Comparison of ENCODE assay signal across 21 cellular contexts in the genomic region with DNA sequence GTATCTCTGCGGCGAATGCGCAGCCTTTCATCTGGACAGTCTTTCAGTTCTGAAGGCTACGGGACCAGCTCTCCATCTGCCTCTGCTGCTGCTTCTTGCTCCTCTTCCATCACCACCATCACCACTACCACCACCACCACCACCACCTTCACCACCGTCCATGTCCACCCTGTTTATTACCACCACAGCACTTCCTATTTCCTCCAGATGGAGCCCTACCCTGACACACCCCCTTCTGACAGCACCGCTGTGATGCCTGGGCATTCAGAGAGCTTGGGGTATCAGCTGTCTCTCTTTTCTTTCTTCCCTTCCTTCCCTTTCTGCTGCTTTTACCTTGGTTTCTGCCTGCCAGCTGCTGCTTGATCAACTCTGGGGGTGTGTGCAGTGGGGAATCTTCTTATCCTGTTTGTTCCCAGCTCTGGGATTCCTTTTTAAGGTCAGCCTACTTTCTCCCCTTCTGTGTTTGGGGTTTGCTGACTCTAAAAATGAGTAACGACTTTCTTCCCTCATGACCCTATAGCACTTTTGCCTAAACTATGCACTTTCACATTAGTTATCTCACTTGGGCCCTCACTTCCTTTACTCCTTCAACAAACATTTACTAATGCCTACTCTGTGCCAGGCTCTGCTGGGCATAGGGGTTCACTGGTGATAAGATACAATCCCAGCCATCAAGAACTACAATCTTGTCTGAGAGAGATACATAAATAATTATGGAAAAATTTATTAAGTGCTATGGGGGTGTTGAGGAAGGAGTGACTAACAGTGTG. TPM values are rescaled to one million over a fixed set of nuclear protein-coding genes. Genes with fewer than 3 reads are reported as not detected.
A peak's percentile ranks its signal among the peaks of the same experiment; 100 is the strongest.
DNase-seq lines count a peak whose midpoint lies in the region; ATAC-seq and TF ChIP-seq lines count a peak whose summit lies in the region.
"Had no signal": no experiment of that assay in that cellular context is flagged by ENCODE, and none has a peak within 500 bp of the region (broad histone marks: within the 10 kb centered on the region; RNA-seq: fewer than 3 reads in every experiment).

No MANE protein-coding gene starts in this region.

- POLR2A ChIA-PET in activated CD4-positive, alpha-beta T cell treated with anti-CD3 and anti-CD28 coated beads for 36 hours (lab: Charles Lee) = no interaction called here
- POLR2A ChIA-PET in HEK293 (lab: Yijun Ruan, JAX) = no interaction called here

- peaks cover 45% of the 10 kb centered on the region for H3K36me3 Mint-ChIP-seq in activated CD4-positive, alpha-beta T cell treated with anti-CD3 and anti-CD28 coated beads for 36 hours (ENCODE audit: low read depth)
- peaks cover 49% of the 10 kb centered on the region for H3K36me3 Mint-ChIP-seq in activated T-helper 1 cell treated with anti-CD3 and anti-CD28 coated beads, Interleukin-12 subunit alpha, Interleukin-12 subunit beta, Interleukin-2, Interleukin-4 antibody, amounts not matched to agents 30 ng/mL and 10 ng/mL and 1 ng/mL, durations not matched to agents 14 hours and 24 hours and 36 hours (ENCODE audit: low read depth)
- H3K36me3 Mint-ChIP-seq in naive B cell = peaks cover 16 to 45% of the 10 kb centered on the region in 2 donors

- no peaks in the 10 kb centered on the region for H3K4me1 ChIP-seq in HEK293 (ENCODE audit: control insufficient read depth, insufficient read depth, low read length)
- H3K4me1 ChIP-seq: body of pancreas, transverse colon had no signal

- intact Hi-C loops in activated CD4-positive, alpha-beta T cell treated with anti-CD3 and anti-CD28 coated beads for 36 hours (cut with DNase I, micrococcal nuclease) = no loop called here
- intact Hi-C loops in activated T-helper 1 cell treated with anti-CD3 and anti-CD28 coated beads, Interleukin-12 subunit alpha, Interleukin-12 subunit beta, Interleukin-2, Interleukin-4 antibody, amounts not matched to agents 30 ng/mL and 10 ng/mL and 1 ng/mL, durations not matched to agents 14 hours and 24 hours and 36 hours (cut with micrococcal nuclease) = no loop called here

- H3K27ac Mint-ChIP-seq in activated CD4-positive, alpha-beta T cell treated with anti-CD3 and anti-CD28 coated beads for 36 hours = peak overlapping the region; percentile 64
- peak overlapping the region; percentile 45 for H3K27ac Mint-ChIP-seq in activated T-helper 1 cell treated with anti-CD3 and anti-CD28 coated beads, Interleukin-12 subunit alpha, Interleukin-12 subunit beta, Interleukin-2, Interleukin-4 antibody, amounts not matched to agents 30 ng/mL and 10 ng/mL and 1 ng/mL, durations not matched to agents 14 hours and 24 hours and 36 hours
- peak overlapping the region in 4 of 6 donors; percentile 22 to 74 (median 68) for H3K27ac Mint-ChIP-seq in naive B cell
- H3K27ac Mint-ChIP-seq: mesothelial cell of epicardium had no signal

- H3K4me3 Mint-ChIP-seq in activated CD4-positive, alpha-beta T cell treated with anti-CD3 and anti-CD28 coated beads for 36 hours = no peak overlapping the region
- no peak overlapping the region for H3K4me3 Mint-ChIP-seq in activated T-helper 1 cell treated with anti-CD3 and anti-CD28 coated beads, Interleukin-12 subunit alpha, Interleukin-12 subunit beta, Interleukin-2, Interleukin-4 antibody, amounts not matched to agents 30 ng/mL and 10 ng/mL and 1 ng/mL, durations not matched to agents 14 hours and 24 hours and 36 hours
- H3K4me3 Mint-ChIP-seq in naive B cell = peak overlapping the region in 2 of 8 donors; percentile 46 to 66
- H3K4me3 Mint-ChIP-seq: mesothelial cell of epicardium had no signal

- no peak overlapping the region for H3K27ac ChIP-seq in HEK293 (ENCODE audit: extremely low read depth, low read depth, low read length)
- H3K27ac ChIP-seq: BLaER1 treated with 17β-estradiol and CSF1 and Interleukin-3, amounts not matched to agents 10 nM and 100 nM; body of pancreas; transverse colon had no signal

- no peak for TF ChIP-seq CTCF in HEK293 (tag by site-specific recombination; IDR thresholded peaks at IDR 0.05)

- no peaks in the 10 kb centered on the region for H3K27me3 Mint-ChIP-seq in activated CD4-positive, alpha-beta T cell treated with anti-CD3 and anti-CD28 coated beads for 36 hours
- H3K27me3 Mint-ChIP-seq in activated T-helper 1 cell treated with anti-CD3 and anti-CD28 coated beads, Interleukin-12 subunit alpha, Interleukin-12 subunit beta, Interleukin-2, Interleukin-4 antibody, amounts not matched to agents 30 ng/mL and 10 ng/mL and 1 ng/mL, durations not matched to agents 14 hours and 24 hours and 36 hours (ENCODE audit: insufficient read depth) = no peaks in the 10 kb centered on the region
- H3K27me3 Mint-ChIP-seq in naive B cell = no peaks in the 10 kb centered on the region

- DNase-seq in activated CD4-positive, alpha-beta T cell treated with anti-CD3 and anti-CD28 coated beads for 36 hours = no peak
- no peak for DNase-seq in activated CD4-positive, alpha-beta T cell treated with anti-CD3 and anti-CD28 coated beads for 48 hours
- DNase-seq in activated T-helper 1 cell treated with anti-CD3 and anti-CD28 coated beads, Interleukin-12 subunit alpha, Interleukin-12 subunit beta, Interleukin-2, Interleukin-4 antibody, amounts not matched to agents 30 ng/mL and 10 ng/mL and 1 ng/mL, durations not matched to agents 14 hours and 24 hours and 36 hours (ENCODE audit: low spot score) = no peak
- no peak for DNase-seq in naive B cell
- DNase-seq in occipital lobe (lab: John Stamatoyannopoulos, UW) = no peak
- no peak for DNase-seq in SKM-1 treated with dmso at 0.1 percent for 144 hours (lab: John Stamatoyannopoulos, UW; ENCODE audit: unreplicated experiment)
- DNase-seq: activated CD4-positive, alpha-beta T cell treated with anti-CD3 and anti-CD28 coated beads, Interleukin-2, amount 50 U/mL, for 4 hours; activated effector memory CD4-positive, alpha-beta T cell treated with anti-CD3 and anti-CD28 coated beads, Interleukin-2, amount 50 U/mL, for 16 hours; body of pancreas; cortex of kidney; DMS153; foreskin melanocyte; NCI-H1436; NCI-H748 treated with DMSO at 0.1 percent for 48 hours; right cardiac atrium; SIG-M5; transverse colon had no signal

- H3K9me3 ChIP-seq in HEK293 (ENCODE audit: control insufficient read depth, insufficient read depth, low read depth, low read length) = no peaks in the 10 kb centered on the region
- H3K9me3 ChIP-seq: BLaER1 treated with 17β-estradiol and CSF1 and Interleukin-3, amounts not matched to agents 10 nM and 100 nM; body of pancreas; transverse colon had no signal

- H3K4me1 Mint-ChIP-seq in activated CD4-positive, alpha-beta T cell treated with anti-CD3 and anti-CD28 coated beads for 36 hours = peaks cover 40% of the 10 kb centered on the region
- H3K4me1 Mint-ChIP-seq in activated T-helper 1 cell treated with anti-CD3 and anti-CD28 coated beads, Interleukin-12 subunit alpha, Interleukin-12 subunit beta, Interleukin-2, Interleukin-4 antibody, amounts not matched to agents 30 ng/mL and 10 ng/mL and 1 ng/mL, durations not matched to agents 14 hours and 24 hours and 36 hours (ENCODE audit: low read depth) = peaks cover 52% of the 10 kb centered on the region
- H3K4me1 Mint-ChIP-seq in naive B cell = peaks cover 8 to 33% (median 21%) of the 10 kb centered on the region in 3 donors

- no peak overlapping the region for H3K4me3 ChIP-seq in HEK293 (ENCODE audit: low read depth, low read length)
- H3K4me3 ChIP-seq: BLaER1 treated with 17β-estradiol and CSF1 and Interleukin-3, amounts not matched to agents 10 nM and 100 nM; body of pancreas; transverse colon had no signal

- ATAC-seq in activated CD4-positive, alpha-beta T cell treated with anti-CD3 and anti-CD28 coated beads for 36 hours = peak; percentile 23
- ATAC-seq in naive B cell (ENCODE audit: low read depth in 2 of 2) (no peak), GM18858 (IDR thresholded peaks at IDR 0.05; ENCODE audit: unreplicated experiment) (no peak)
- ATAC-seq: body of pancreas, right cardiac atrium had no signal

- no peaks in the 10 kb centered on the region for H3K9me3 Mint-ChIP-seq in activated CD4-positive, alpha-beta T cell treated with anti-CD3 and anti-CD28 coated beads for 36 hours (ENCODE audit: low read depth)
- H3K9me3 Mint-ChIP-seq in activated T-helper 1 cell treated with anti-CD3 and anti-CD28 coated beads, Interleukin-12 subunit alpha, Interleukin-12 subunit beta, Interleukin-2, Interleukin-4 antibody, amounts not matched to agents 30 ng/mL and 10 ng/mL and 1 ng/mL, durations not matched to agents 14 hours and 24 hours and 36 hours = no peaks in the 10 kb centered on the region
- no peaks in the 10 kb centered on the region for H3K9me3 Mint-ChIP-seq in naive B cell
- H3K9me3 Mint-ChIP-seq: mesothelial cell of epicardium had no signal

- CTCF ChIA-PET in activated CD4-positive, alpha-beta T cell treated with anti-CD3 and anti-CD28 coated beads for 36 hours (lab: Charles Lee) = interaction anchor here (0.7 to 1.7 kb wide), 2 partner anchors 104 to 237 kb away, joined by 3 to 11 read pairs; no protein-coding TSS in a partner anchor
- CTCF ChIA-PET in HEK293 (lab: Yijun Ruan, JAX) = interaction anchor here (0.6 to 2.8 kb wide), 4 partner anchors 12 to 238 kb away, joined by 3 to 8 read pairs (median 4); no protein-coding TSS in a partner anchor

- peaks cover 0 to 66% of the 10 kb centered on the region in 2 experiments; a peak in 1 of 3 replicates for H3K36me3 ChIP-seq in HEK293 (ENCODE audit: control insufficient read depth in 2 of 2, insufficient read depth in 1 of 2, low read length in 2 of 2)

TF ChIP-seq in HEK293, 187 proteins besides CTCF, POLR2A, EP300 and RAD21:
- no peak for TF ChIP-seq SP2 (tag by site-specific recombination; IDR thresholded peaks at IDR 0.05)
- TF ChIP-seq ZNF416 (tag by site-specific recombination; IDR thresholded peaks at IDR 0.05) = no peak
- TF ChIP-seq PRDM1 (tag by site-specific recombination; IDR thresholded peaks at IDR 0.05) = peak; percentile 48
- 0 out of 2 replicates have a peak, but pooled peaks have one; percentile 43 for TF ChIP-seq KLF9 (tag by site-specific recombination; IDR thresholded peaks at IDR 0.05; ENCODE audit: low read depth)

RNA-seq across cellular contexts. Expression of a gene that starts 7.8 kb away (rescaled TPM):
- total RNA-seq in activated CD4-positive, alpha-beta T cell treated with anti-CD3 and anti-CD28 coated beads for 36 hours = 100 to 1,000 TPM; 220 to 259 TPM
- 155 and 173 TPM in 2 replicates for total RNA-seq in activated T-helper 1 cell treated with anti-CD3 and anti-CD28 coated beads, Interleukin-12 subunit alpha, Interleukin-12 subunit beta, Interleukin-2, Interleukin-4 antibody, amounts not matched to agents 30 ng/mL and 10 ng/mL and 1 ng/mL, durations not matched to agents 14 hours and 24 hours and 36 hours
- polyA plus RNA-seq in naive B cell (ENCODE audit: low read depth in 6 of 6) = 10 to 100 TPM; 14.0 to 25.4 (median 18.9) TPM
- 66.3 TPM for total RNA-seq in occipital lobe
